12 cellular contexts compared by ENCODE assay signal in genomic region chr5:78519198-78519941, GRCh38.
DNase-seq lines count a peak whose midpoint lies in the region; ATAC-seq, FAIRE-seq and TF ChIP-seq lines count a peak whose summit lies in the region.
"Had no signal": no experiment of that assay in that cellular context is flagged by ENCODE, and none has a peak within 500 bp of the region (broad histone marks: within the 10 kb centered on the region; RNA-seq: fewer than 3 reads in every experiment).

No MANE protein-coding gene starts in this region.

- no peak overlapping the region for H2AFZ ChIP-seq in astrocyte (ENCODE audit: low read depth, low read length)
- H2AFZ ChIP-seq: parathyroid adenoma had no signal

- peak overlapping the region; percentile 80 for H3K9ac ChIP-seq in astrocyte (ENCODE audit: low read length)
- H3K9ac ChIP-seq: parathyroid adenoma had no signal

- H3K27me3 Mint-ChIP-seq in astrocyte (ENCODE audit: low read depth, unreplicated experiment), result no peaks in the 10 kb centered on the region

- H3K79me2 ChIP-seq in astrocyte (ENCODE audit: insufficient read depth, low read length), result peaks cover 23% of the 10 kb centered on the region
- H3K79me2 ChIP-seq: parathyroid adenoma had no signal

- no peak overlapping the region for H3K4me3 Mint-ChIP-seq in astrocyte (ENCODE audit: unreplicated experiment)
- H3K4me3 Mint-ChIP-seq: activated naive CD8-positive, alpha-beta T cell treated with anti-CD3 and anti-CD28 coated beads for 36 hours; immature natural killer cell had no signal

- no peaks in the 10 kb centered on the region for H3K9me3 ChIP-seq in astrocyte (ENCODE audit: insufficient read depth, low read depth, low read length)
- H3K9me3 ChIP-seq in lower lobe of right lung, result no peaks in the 10 kb centered on the region
- H3K9me3 ChIP-seq in thymus (ENCODE audit: control insufficient read depth), result no peaks in the 10 kb centered on the region

- WGBS in thymus, result 92% methylated on average over 9 of the region's 9 CpGs

- no peak overlapping the region for H3K4me3 ChIP-seq in astrocyte (ENCODE audit: insufficient read depth, low read depth, low read length)
- no peak overlapping the region for H3K4me3 ChIP-seq in lower lobe of right lung
- no peak overlapping the region for H3K4me3 ChIP-seq in thymus (ENCODE audit: low read length)

- no peaks in the 10 kb centered on the region for H4K20me1 ChIP-seq in astrocyte (ENCODE audit: insufficient read depth, low read length)

- TF ChIP-seq CTCF in astrocyte (IDR thresholded peaks at IDR 0.05; ENCODE audit: insufficient read depth, low read depth, low read length), result no peak
- no peak for TF ChIP-seq CTCF in lower lobe of right lung (IDR thresholded peaks at IDR 0.05)

- DNase-seq in astrocyte (ENCODE audit: low read depth) (no peak), lower lobe of right lung (no peak), NCI-H1694 (lab: John Stamatoyannopoulos, UW) (no peak), COLO668 (lab: John Stamatoyannopoulos, UW; ENCODE audit: unreplicated experiment) (no peak), SW 1271 (lab: John Stamatoyannopoulos, UW) (no peak)
- DNase-seq: activated CD4-positive, alpha-beta T cell treated with anti-CD3 and anti-CD28 coated beads, Interleukin-2, amount 50 U/mL, for 4 hours; activated naive CD8-positive, alpha-beta T cell treated with anti-CD3 and anti-CD28 coated beads for 36 hours; immature natural killer cell; NCI-H526 had no signal

- H3K27me3 ChIP-seq in astrocyte (ENCODE audit: insufficient read depth, low read length) (no peaks in the 10 kb centered on the region), lower lobe of right lung (ENCODE audit: low read depth) (no peaks in the 10 kb centered on the region), thymus (ENCODE audit: control insufficient read depth, insufficient read depth) (no peaks in the 10 kb centered on the region)

- H3K27ac ChIP-seq in astrocyte (ENCODE audit: low read depth, low read length) (peak overlapping the region; percentile 90), lower lobe of right lung (peak overlapping the region; percentile 38), thymus (ENCODE audit: low read depth) (peak overlapping the region; percentile 53)
- H3K27ac ChIP-seq: parathyroid adenoma had no signal

- no peaks in the 10 kb centered on the region for H3K9me3 Mint-ChIP-seq in astrocyte (ENCODE audit: unreplicated experiment)
- H3K9me3 Mint-ChIP-seq: activated naive CD8-positive, alpha-beta T cell treated with anti-CD3 and anti-CD28 coated beads for 36 hours; immature natural killer cell had no signal

- H3K36me3 Mint-ChIP-seq in astrocyte (ENCODE audit: low read depth, unreplicated experiment), result no peaks in the 10 kb centered on the region
- H3K36me3 Mint-ChIP-seq: activated naive CD8-positive, alpha-beta T cell treated with anti-CD3 and anti-CD28 coated beads for 36 hours; immature natural killer cell had no signal

- H3K4me2 ChIP-seq in astrocyte (ENCODE audit: low read length), result peak overlapping the region; percentile 62

- peaks cover 35% of the 10 kb centered on the region for H3K4me1 ChIP-seq in astrocyte (ENCODE audit: insufficient read depth, low read length)
- peaks cover 35% of the 10 kb centered on the region for H3K4me1 ChIP-seq in lower lobe of right lung
- peaks cover 3% of the 10 kb centered on the region for H3K4me1 ChIP-seq in thymus (ENCODE audit: control insufficient read depth, insufficient read depth, low read length)

- intact Hi-C loops in lower lobe of right lung (cut with DNase I), result no loop called here

- ATAC-seq in HG02678 (IDR thresholded peaks at IDR 0.05; ENCODE audit: unreplicated experiment), result peak; percentile 61
- ATAC-seq in lower lobe of right lung, result no peak

- H3K36me3 ChIP-seq in astrocyte (ENCODE audit: insufficient read depth, low read length) (no peaks in the 10 kb centered on the region), lower lobe of right lung (no peaks in the 10 kb centered on the region), thymus (ENCODE audit: control insufficient read depth, insufficient read depth) (no peaks in the 10 kb centered on the region)

- no peak for FAIRE-seq in astrocyte (lab: Jason Lieb, UNC)

- H3K4me1 Mint-ChIP-seq in astrocyte (ENCODE audit: low read depth, unreplicated experiment), result peaks cover 18% of the 10 kb centered on the region
- H3K4me1 Mint-ChIP-seq: activated naive CD8-positive, alpha-beta T cell treated with anti-CD3 and anti-CD28 coated beads for 36 hours; immature natural killer cell had no signal

- H3K27ac Mint-ChIP-seq in astrocyte (ENCODE audit: unreplicated experiment), result peak overlapping the region; percentile 97
- H3K27ac Mint-ChIP-seq: activated naive CD8-positive, alpha-beta T cell treated with anti-CD3 and anti-CD28 coated beads for 36 hours; immature natural killer cell had no signal

Comparison
In these comparisons a context has a peak if more than half of its experiments do, and no peak if none do; other contexts are left out.
1. H3K27ac ChIP-seq: peak in every context shown above with its lines; median percentile 90 in astrocyte; 53 in thymus; 38 in lower lobe of right lung.